In genomic region chr2:19137433-19137832, GRCh38 we compare ENCODE assay signal across 31 cellular contexts.
"Had no signal": no experiment of that assay in that cellular context is flagged by ENCODE, and none has a peak within 500 bp of the region (broad histone marks: within the 10 kb centered on the region; RNA-seq: fewer than 3 reads in every experiment).

No MANE protein-coding gene starts in this region.

- H3K4me1 Mint-ChIP-seq: naive B cell; stimulated activated memory B cell treated with anti-CD40 and anti-IgM and Interleukin-4, amounts not matched to agents 10 μg/mL and 1 μg/mL and 100 μg/mL, for 72 hours; stimulated activated naive CD8-positive, alpha-beta T cell treated with anti-CD3 and anti-CD28 coated beads, Interleukin-15, amount 100 ng/mL, for 72 hours had no signal

- FAIRE-seq: keratinocyte had no signal

- H3K4me2 ChIP-seq: smooth muscle cell had no signal

- H3K27ac ChIP-seq: adrenal gland, body of pancreas, cardiac muscle cell, parathyroid adenoma, right atrium auricular region, upper lobe of left lung, vagina had no signal

- H3K9ac ChIP-seq: parathyroid adenoma had no signal

- H3K36me3 Mint-ChIP-seq: activated naive CD8-positive, alpha-beta T cell; mesothelial cell of epicardium; naive B cell; stimulated activated memory B cell treated with anti-CD40 and anti-IgM and Interleukin-4, amounts not matched to agents 10 μg/mL and 1 μg/mL and 100 μg/mL, for 72 hours had no signal

- H3K79me2 ChIP-seq: parathyroid adenoma had no signal

- H3K4me1 ChIP-seq: adrenal gland, parathyroid adenoma, right atrium auricular region, vagina had no signal

- H3K4me3 ChIP-seq: adrenal gland, body of pancreas, cardiac muscle cell, right atrium auricular region, smooth muscle cell, upper lobe of left lung, vagina had no signal

- H3K27ac Mint-ChIP-seq: activated naive CD8-positive, alpha-beta T cell; mesothelial cell of epicardium; stimulated activated memory B cell treated with anti-CD40 and anti-IgM and Interleukin-4, amounts not matched to agents 10 μg/mL and 1 μg/mL and 100 μg/mL, for 72 hours; stimulated activated naive CD8-positive, alpha-beta T cell treated with anti-CD3 and anti-CD28 coated beads, Interleukin-15, amount 100 ng/mL, for 72 hours; T-helper 2 cell treated with Interferon-gamma antibody and Interleukin-4, amounts not matched to agents 5 μg/mL and 100 μg/mL, for 36 hours had no signal

- H3K9me3 ChIP-seq: adrenal gland, body of pancreas, upper lobe of left lung, vagina had no signal

- DNase-seq: activated CD4-positive, alpha-beta T cell treated with anti-CD3 and anti-CD28 coated beads for 4 hours; activated CD4-positive, alpha-beta T cell treated with anti-CD3 and anti-CD28 coated beads, Interleukin-2, amount 50 U/mL, for 4 hours; activated effector memory CD4-positive, alpha-beta T cell treated with Interleukin-2 at 50 U/mL for 16 hours; activated naive CD4-positive, alpha-beta T cell treated with Interleukin-2 at 50 U/mL for 16 hours; activated T-cell treated with anti-CD3 and anti-CD28 coated beads for 4 hours; adrenal gland; aorta; body of pancreas; foreskin fibroblast; head of caudate nucleus; hippocampal formation; left cardiac atrium; left ventricle myocardium superior; naive B cell; stimulated activated CD4-positive, alpha-beta T cell treated with anti-CD3 and anti-CD28 coated beads, Interleukin-1b, Interleukin-23, amount 100 ng/mL, for 48 hours; stimulated activated CD4-positive, alpha-beta T cell treated with anti-CD3 and anti-CD28 coated beads, Interleukin-4, amount 100 ng/mL, for 4 hours; stimulated activated CD8-positive, alpha-beta memory T cell treated with anti-CD3 and anti-CD28 coated beads, Interleukin-4, amount 100 ng/mL, for 48 hours; stimulated activated naive CD8-positive, alpha-beta T cell treated with anti-CD3 and anti-CD28 coated beads, Interleukin-15, amount 100 ng/mL, for 72 hours; substantia nigra; upper lobe of left lung had no signal

- H2AFZ ChIP-seq: parathyroid adenoma had no signal

- H3K9me3 Mint-ChIP-seq: stimulated activated memory B cell treated with anti-CD40 and anti-IgM and Interleukin-4, amounts not matched to agents 10 μg/mL and 1 μg/mL and 100 μg/mL, for 72 hours; T-helper 2 cell treated with Interferon-gamma antibody and Interleukin-4, amounts not matched to agents 5 μg/mL and 100 μg/mL, for 36 hours had no signal

- H3K36me3 ChIP-seq: adrenal gland, cardiac muscle cell, right atrium auricular region, upper lobe of left lung, vagina had no signal

- ATAC-seq: body of pancreas; esophagus mucosa; left cardiac atrium; left ventricle myocardium superior; stimulated activated memory B cell treated with anti-CD40 and anti-IgM and Interleukin-4, amounts not matched to agents 10 μg/mL and 1 μg/mL and 100 μg/mL, for 72 hours; stimulated activated naive CD8-positive, alpha-beta T cell treated with anti-CD3 and anti-CD28 coated beads, Interleukin-15, amount 100 ng/mL, for 72 hours had no signal

- H3K27me3 ChIP-seq: adrenal gland, body of pancreas, cardiac muscle cell, right atrium auricular region, upper lobe of left lung, vagina had no signal

- H3K27me3 Mint-ChIP-seq: activated naive CD8-positive, alpha-beta T cell; naive B cell; stimulated activated memory B cell treated with anti-CD40 and anti-IgM and Interleukin-4, amounts not matched to agents 10 μg/mL and 1 μg/mL and 100 μg/mL, for 72 hours; stimulated activated naive CD8-positive, alpha-beta T cell treated with anti-CD3 and anti-CD28 coated beads, Interleukin-15, amount 100 ng/mL, for 72 hours had no signal

- H3K4me3 Mint-ChIP-seq: activated naive CD8-positive, alpha-beta T cell; mesothelial cell of epicardium; naive B cell; stimulated activated memory B cell treated with anti-CD40 and anti-IgM and Interleukin-4, amounts not matched to agents 10 μg/mL and 1 μg/mL and 100 μg/mL, for 72 hours; stimulated activated naive CD8-positive, alpha-beta T cell treated with anti-CD3 and anti-CD28 coated beads, Interleukin-15, amount 100 ng/mL, for 72 hours; T-helper 2 cell treated with Interferon-gamma antibody and Interleukin-4, amounts not matched to agents 5 μg/mL and 100 μg/mL, for 36 hours had no signal
